Comparison of ENCODE assay signal across 1 cellular context in the genomic region with DNA sequence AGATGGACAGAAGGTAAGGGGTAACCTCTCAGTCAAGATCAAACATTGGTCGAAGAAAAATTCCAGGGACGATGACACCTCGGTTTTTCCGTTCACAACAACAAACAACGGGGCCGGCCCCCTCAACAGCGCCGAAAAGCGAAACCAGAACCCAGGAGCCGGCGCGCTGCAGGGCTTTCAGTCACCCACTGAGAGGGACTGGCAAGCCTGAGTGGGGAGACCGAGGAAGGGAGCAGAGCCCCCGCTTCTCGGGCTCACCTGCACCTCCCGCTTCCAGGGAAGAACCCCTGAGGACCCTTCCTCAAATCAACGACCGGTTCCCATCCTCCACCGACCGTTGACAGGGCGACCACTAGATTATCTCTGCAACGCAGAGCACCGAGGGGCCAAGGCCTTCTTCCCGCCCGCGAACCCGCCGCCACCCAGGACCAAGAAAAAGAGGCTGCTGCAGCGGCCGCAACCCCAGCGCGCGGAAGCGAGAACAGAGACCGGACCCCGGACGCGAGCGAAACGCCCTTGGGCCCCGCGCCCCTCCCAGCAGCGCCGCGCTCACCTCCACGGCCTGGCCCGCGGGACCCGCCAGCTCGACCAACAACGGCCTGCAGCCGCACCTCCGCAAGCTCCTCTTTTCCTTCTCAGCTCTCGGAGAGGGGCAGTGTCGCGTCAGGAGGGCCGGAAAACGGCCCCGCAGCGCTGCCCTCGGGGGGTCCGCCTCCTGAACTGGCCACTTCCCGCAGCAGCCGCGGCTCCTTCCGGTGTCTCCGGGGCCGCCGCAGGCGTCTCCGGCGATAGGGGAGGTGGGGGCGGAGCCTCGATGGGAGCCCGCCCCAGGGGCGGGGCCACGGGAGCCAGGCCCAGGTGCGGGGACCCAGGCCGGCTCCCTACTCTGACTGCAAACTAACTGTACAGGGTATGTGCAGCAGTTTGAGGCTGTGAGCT.
TF ChIP-seq lines count a peak whose summit lies in the region.

A gene (minus strand): TSS at position 763 of the 939 bp plus-strand sequence. CDS start 18,155 bp downstream, outside the sequence.

TF ChIP-seq in HepG2, 621 proteins besides CTCF, POLR2A, EP300 and RAD21 (continued from another document and continues in another):
- TF ChIP-seq ZNF136 (CRISPR knock-in tag; IDR thresholded peaks at IDR 0.05; ENCODE audit: low read depth), result peak; percentile 56; the same call in 1 of the 2 replicates
- peak; percentile 79 for TF ChIP-seq ZNF777 (CRISPR knock-in tag; IDR thresholded peaks at IDR 0.05)
- TF ChIP-seq TBP (CRISPR knock-in tag; IDR thresholded peaks at IDR 0.05), result no peak
- TF ChIP-seq ZFYVE20 (CRISPR knock-in tag; IDR thresholded peaks at IDR 0.05; ENCODE audit: borderline replicate concordance, low read depth), result no peak
- no peak for TF ChIP-seq CEBPB (IDR thresholded peaks at IDR 0.05; ENCODE audit: borderline replicate concordance, low read depth, low read length)
- no peak for TF ChIP-seq MEIS1 (CRISPR knock-in tag; IDR thresholded peaks at IDR 0.05; ENCODE audit: borderline replicate concordance)
- TF ChIP-seq ZBTB20 (CRISPR knock-in tag; IDR thresholded peaks at IDR 0.05; ENCODE audit: borderline replicate concordance, low read depth), result no peak
- TF ChIP-seq ZNF737 (CRISPR knock-in tag; IDR thresholded peaks at IDR 0.05; ENCODE audit: borderline replicate concordance), result no peak; the same call in 1 of the 2 replicates
- no peak for TF ChIP-seq NCOA5 (CRISPR knock-in tag; IDR thresholded peaks at IDR 0.05)
- TF ChIP-seq HNRNPH1 (optimal IDR thresholded peaks at IDR 0.05; ENCODE audit: low read depth, low read length), result no peak
- TF ChIP-seq ZNF20 (CRISPR knock-in tag; IDR thresholded peaks at IDR 0.05), result no peak
- TF ChIP-seq, protein P1, sequence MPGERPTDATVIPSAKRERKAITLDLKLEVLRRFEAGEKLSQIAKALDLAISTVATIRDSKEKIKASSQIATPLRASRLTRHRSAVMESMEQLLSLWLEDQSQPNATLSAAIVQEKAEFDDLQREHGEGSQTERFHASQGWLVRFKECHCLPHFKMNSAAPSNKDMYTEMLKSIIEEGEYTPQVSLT (CRISPR knock-in tag; IDR thresholded peaks at IDR 0.05; ENCODE audit: borderline replicate concordance, low read depth), result 0 out of 2 replicates have a peak, but pooled peaks have one; percentile 78
- TF ChIP-seq SALL2 (CRISPR knock-in tag; IDR thresholded peaks at IDR 0.05), result peak; percentile 74; the same call in 1 of the 2 replicates
- TF ChIP-seq, protein P2, sequence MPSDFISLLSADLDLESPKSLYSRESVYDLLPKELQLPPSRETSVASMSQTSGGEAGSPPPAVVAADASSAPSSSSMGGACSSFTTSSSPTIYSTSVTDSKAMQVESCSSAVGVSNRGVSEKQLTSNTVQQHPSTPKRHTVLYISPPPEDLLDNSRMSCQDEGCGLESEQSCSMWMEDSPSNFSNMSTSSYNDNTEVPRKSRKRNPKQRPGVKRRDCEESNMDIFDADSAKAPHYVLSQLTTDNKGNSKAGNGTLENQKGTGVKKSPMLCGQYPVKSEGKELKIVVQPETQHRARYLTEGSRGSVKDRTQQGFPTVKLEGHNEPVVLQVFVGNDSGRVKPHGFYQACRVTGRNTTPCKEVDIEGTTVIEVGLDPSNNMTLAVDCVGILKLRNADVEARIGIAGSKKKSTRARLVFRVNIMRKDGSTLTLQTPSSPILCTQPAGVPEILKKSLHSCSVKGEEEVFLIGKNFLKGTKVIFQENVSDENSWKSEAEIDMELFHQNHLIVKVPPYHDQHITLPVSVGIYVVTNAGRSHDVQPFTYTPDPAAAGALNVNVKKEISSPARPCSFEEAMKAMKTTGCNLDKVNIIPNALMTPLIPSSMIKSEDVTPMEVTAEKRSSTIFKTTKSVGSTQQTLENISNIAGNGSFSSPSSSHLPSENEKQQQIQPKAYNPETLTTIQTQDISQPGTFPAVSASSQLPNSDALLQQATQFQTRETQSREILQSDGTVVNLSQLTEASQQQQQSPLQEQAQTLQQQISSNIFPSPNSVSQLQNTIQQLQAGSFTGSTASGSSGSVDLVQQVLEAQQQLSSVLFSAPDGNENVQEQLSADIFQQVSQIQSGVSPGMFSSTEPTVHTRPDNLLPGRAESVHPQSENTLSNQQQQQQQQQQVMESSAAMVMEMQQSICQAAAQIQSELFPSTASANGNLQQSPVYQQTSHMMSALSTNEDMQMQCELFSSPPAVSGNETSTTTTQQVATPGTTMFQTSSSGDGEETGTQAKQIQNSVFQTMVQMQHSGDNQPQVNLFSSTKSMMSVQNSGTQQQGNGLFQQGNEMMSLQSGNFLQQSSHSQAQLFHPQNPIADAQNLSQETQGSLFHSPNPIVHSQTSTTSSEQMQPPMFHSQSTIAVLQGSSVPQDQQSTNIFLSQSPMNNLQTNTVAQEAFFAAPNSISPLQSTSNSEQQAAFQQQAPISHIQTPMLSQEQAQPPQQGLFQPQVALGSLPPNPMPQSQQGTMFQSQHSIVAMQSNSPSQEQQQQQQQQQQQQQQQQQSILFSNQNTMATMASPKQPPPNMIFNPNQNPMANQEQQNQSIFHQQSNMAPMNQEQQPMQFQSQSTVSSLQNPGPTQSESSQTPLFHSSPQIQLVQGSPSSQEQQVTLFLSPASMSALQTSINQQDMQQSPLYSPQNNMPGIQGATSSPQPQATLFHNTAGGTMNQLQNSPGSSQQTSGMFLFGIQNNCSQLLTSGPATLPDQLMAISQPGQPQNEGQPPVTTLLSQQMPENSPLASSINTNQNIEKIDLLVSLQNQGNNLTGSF (CRISPR knock-in tag; IDR thresholded peaks at IDR 0.05), result peak; percentile 40; the same call in 1 of the 2 replicates
- TF ChIP-seq, protein P3, sequence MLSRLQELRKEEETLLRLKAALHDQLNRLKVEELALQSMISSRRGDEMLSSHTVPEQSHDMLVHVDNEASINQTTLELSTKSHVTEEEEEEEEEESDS (CRISPR knock-in tag; IDR thresholded peaks at IDR 0.05; ENCODE audit: borderline replicate concordance), result no peak
- TF ChIP-seq ZNF12 (CRISPR knock-in tag; IDR thresholded peaks at IDR 0.05), result peak; percentile 44; the same call in 1 of the 2 replicates
- TF ChIP-seq ZNF879 (CRISPR knock-in tag; IDR thresholded peaks at IDR 0.05), result no peak
- no peak; the same call in 1 of the 2 replicates for TF ChIP-seq ZNF605 (CRISPR knock-in tag; IDR thresholded peaks at IDR 0.05)
- TF ChIP-seq ZNF143 (CRISPR knock-in tag; IDR thresholded peaks at IDR 0.05), result peak; percentile 29; the same call in 1 of the 2 replicates
- TF ChIP-seq, protein P4, sequence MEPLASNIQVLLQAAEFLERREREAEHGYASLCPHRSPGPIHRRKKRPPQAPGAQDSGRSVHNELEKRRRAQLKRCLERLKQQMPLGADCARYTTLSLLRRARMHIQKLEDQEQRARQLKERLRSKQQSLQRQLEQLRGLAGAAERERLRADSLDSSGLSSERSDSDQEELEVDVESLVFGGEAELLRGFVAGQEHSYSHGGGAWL (CRISPR knock-in tag; IDR thresholded peaks at IDR 0.05), result no peak
- no peak for TF ChIP-seq ATRX (CRISPR knock-in tag; IDR thresholded peaks at IDR 0.05; ENCODE audit: borderline replicate concordance)
- TF ChIP-seq MYC (CRISPR knock-in tag; IDR thresholded peaks at IDR 0.05; ENCODE audit: borderline replicate concordance), result peak; percentile 60; the same call in 1 of the 2 replicates
- TF ChIP-seq SIN3B (IDR thresholded peaks at IDR 0.05; ENCODE audit: low read length), result no peak
- no peak for TF ChIP-seq PRPF4 (IDR thresholded peaks at IDR 0.05; ENCODE audit: low read depth, low read length, poor library complexity, severe bottlenecking)
- no peak for TF ChIP-seq CAMTA2 (CRISPR knock-in tag; IDR thresholded peaks at IDR 0.05; ENCODE audit: borderline replicate concordance)
- no peak for TF ChIP-seq CCDC6 (CRISPR knock-in tag; IDR thresholded peaks at IDR 0.05)
- TF ChIP-seq RORA (CRISPR knock-in tag; IDR thresholded peaks at IDR 0.05), result no peak
- TF ChIP-seq YY1 (IDR thresholded peaks at IDR 0.05; ENCODE audit: insufficient read depth, insufficient replicate concordance, low read depth, low read length), result peak; percentile 78
- TF ChIP-seq, protein P5, sequence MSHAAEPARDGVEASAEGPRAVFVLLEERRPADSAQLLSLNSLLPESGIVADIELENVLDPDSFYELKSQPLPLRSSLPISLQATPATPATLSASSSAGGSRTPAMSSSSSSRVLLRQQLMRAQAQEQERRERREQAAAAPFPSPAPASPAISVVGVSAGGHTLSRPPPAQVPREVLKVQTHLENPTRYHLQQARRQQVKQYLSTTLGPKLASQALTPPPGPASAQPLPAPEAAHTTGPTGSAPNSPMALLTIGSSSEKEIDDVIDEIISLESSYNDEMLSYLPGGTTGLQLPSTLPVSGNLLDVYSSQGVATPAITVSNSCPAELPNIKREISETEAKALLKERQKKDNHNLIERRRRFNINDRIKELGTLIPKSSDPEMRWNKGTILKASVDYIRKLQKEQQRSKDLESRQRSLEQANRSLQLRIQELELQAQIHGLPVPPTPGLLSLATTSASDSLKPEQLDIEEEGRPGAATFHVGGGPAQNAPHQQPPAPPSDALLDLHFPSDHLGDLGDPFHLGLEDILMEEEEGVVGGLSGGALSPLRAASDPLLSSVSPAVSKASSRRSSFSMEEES (CRISPR knock-in tag; IDR thresholded peaks at IDR 0.05), result no peak
- peak; percentile 80; the same call in 1 of the 2 replicates for TF ChIP-seq NKX3-1 (CRISPR knock-in tag; IDR thresholded peaks at IDR 0.05)
- TF ChIP-seq ETV5 (CRISPR knock-in tag; IDR thresholded peaks at IDR 0.05; ENCODE audit: borderline replicate concordance), result peak; percentile 93
- TF ChIP-seq, protein P6, sequence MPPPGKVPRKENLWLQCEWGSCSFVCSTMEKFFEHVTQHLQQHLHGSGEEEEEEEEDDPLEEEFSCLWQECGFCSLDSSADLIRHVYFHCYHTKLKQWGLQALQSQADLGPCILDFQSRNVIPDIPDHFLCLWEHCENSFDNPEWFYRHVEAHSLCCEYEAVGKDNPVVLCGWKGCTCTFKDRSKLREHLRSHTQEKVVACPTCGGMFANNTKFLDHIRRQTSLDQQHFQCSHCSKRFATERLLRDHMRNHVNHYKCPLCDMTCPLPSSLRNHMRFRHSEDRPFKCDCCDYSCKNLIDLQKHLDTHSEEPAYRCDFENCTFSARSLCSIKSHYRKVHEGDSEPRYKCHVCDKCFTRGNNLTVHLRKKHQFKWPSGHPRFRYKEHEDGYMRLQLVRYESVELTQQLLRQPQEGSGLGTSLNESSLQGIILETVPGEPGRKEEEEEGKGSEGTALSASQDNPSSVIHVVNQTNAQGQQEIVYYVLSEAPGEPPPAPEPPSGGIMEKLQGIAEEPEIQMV (CRISPR knock-in tag; IDR thresholded peaks at IDR 0.05; ENCODE audit: low read depth), result peak; percentile 95
- TF ChIP-seq, protein P7, sequence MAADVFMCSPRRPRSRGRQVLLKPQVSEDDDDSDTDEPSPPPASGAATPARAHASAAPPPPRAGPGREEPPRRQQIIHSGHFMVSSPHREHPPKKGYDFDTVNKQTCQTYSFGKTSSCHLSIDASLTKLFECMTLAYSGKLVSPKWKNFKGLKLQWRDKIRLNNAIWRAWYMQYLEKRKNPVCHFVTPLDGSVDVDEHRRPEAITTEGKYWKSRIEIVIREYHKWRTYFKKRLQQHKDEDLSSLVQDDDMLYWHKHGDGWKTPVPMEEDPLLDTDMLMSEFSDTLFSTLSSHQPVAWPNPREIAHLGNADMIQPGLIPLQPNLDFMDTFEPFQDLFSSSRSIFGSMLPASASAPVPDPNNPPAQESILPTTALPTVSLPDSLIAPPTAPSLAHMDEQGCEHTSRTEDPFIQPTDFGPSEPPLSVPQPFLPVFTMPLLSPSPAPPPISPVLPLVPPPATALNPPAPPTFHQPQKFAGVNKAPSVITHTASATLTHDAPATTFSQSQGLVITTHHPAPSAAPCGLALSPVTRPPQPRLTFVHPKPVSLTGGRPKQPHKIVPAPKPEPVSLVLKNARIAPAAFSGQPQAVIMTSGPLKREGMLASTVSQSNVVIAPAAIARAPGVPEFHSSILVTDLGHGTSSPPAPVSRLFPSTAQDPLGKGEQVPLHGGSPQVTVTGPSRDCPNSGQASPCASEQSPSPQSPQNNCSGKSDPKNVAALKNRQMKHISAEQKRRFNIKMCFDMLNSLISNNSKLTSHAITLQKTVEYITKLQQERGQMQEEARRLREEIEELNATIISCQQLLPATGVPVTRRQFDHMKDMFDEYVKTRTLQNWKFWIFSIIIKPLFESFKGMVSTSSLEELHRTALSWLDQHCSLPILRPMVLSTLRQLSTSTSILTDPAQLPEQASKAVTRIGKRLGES (CRISPR knock-in tag; IDR thresholded peaks at IDR 0.05; ENCODE audit: borderline replicate concordance), result 0 out of 2 replicates have a peak, but pooled peaks have one; percentile 17
- TF ChIP-seq POLR2G (IDR thresholded peaks at IDR 0.05; ENCODE audit: low read depth, low read length), result peak; percentile 92
- TF ChIP-seq ZNF124 (CRISPR knock-in tag; IDR thresholded peaks at IDR 0.05), result peak; percentile 41; the same call in 1 of the 2 replicates
- TF ChIP-seq ZZZ3 (CRISPR knock-in tag; IDR thresholded peaks at IDR 0.05; ENCODE audit: borderline replicate concordance), result 0 out of 2 replicates have a peak, but pooled peaks have one; percentile 35
- TF ChIP-seq, protein P8, sequence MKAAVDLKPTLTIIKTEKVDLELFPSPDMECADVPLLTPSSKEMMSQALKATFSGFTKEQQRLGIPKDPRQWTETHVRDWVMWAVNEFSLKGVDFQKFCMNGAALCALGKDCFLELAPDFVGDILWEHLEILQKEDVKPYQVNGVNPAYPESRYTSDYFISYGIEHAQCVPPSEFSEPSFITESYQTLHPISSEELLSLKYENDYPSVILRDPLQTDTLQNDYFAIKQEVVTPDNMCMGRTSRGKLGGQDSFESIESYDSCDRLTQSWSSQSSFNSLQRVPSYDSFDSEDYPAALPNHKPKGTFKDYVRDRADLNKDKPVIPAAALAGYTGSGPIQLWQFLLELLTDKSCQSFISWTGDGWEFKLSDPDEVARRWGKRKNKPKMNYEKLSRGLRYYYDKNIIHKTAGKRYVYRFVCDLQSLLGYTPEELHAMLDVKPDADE (CRISPR knock-in tag; IDR thresholded peaks at IDR 0.05), result no peak
- TF ChIP-seq YEATS4 (CRISPR knock-in tag; IDR thresholded peaks at IDR 0.05; ENCODE audit: borderline replicate concordance), result peak; percentile 79
- TF ChIP-seq ZBTB7B (CRISPR knock-in tag; IDR thresholded peaks at IDR 0.05), result peak; percentile 80
- TF ChIP-seq, protein P9, sequence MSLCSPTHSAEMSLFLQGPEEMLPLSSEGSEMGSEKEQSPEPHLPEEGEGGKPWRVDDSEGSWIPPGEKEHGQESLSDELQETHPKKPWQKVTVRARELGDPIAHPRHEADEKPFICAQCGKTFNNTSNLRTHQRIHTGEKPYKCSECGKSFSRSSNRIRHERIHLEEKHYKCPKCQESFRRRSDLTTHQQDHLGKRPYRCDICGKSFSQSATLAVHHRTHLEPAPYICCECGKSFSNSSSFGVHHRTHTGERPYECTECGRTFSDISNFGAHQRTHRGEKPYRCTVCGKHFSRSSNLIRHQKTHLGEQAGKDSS (CRISPR knock-in tag; IDR thresholded peaks at IDR 0.05; ENCODE audit: borderline replicate concordance, low read depth), result peak; percentile 84; the same call in 1 of the 2 replicates
- TF ChIP-seq SMYD3 (CRISPR knock-in tag; IDR thresholded peaks at IDR 0.05), result no peak
